ENCODE assay signal across 8 cellular contexts in the genomic region with DNA sequence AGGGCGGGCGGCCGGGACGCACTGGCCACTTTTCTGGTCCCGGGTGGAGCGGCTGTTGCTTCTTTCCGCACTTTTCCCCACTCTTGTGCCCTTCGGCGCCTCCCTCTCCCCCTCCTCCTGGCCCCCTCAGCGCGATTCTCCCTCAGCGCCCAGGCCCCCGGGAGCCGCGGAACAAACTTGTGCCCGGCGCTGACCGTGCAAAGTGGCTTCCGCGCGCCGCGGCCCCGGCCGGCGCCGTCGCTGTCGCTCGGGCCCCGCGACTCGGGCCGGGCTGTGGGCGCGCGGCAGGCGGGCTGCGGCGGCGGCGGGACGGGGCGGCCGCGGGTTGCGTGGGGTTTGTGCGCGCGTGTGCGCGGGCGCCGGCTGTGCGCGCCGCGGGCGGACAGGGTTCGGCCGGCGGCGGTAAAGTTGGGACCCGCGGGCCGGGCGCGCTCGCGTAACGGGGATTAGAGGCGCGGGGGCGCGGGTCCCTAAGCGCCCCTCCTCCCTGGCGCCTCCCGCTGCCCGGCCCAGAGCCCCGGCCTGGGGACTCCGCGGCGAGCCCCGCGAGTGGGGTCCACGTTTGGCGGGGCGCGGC.
DNase-seq lines count a peak whose midpoint lies in the region; ATAC-seq and TF ChIP-seq lines count a peak whose summit lies in the region.

No MANE protein-coding gene starts in this region.

- H3K4me3 ChIP-seq in AG04449 (ENCODE audit: low read depth, low read length) = peak overlapping the region; percentile 83
- peak overlapping the region; percentile 90 for H3K4me3 ChIP-seq in adipocyte (ENCODE audit: low read length)
- peak overlapping the region; percentile 76 for H3K4me3 ChIP-seq in iPS-18a (ENCODE audit: low read length)

- ATAC-seq in GM19324 (IDR thresholded peaks at IDR 0.05; ENCODE audit: low FRiP score, unreplicated experiment) (peak; percentile 27), HG03521 (IDR thresholded peaks at IDR 0.05; ENCODE audit: unreplicated experiment) (peak; percentile 11)

- H3K4me1 ChIP-seq in adipocyte (ENCODE audit: control insufficient read depth, insufficient read depth, low read length) (peaks cover 40% of the 10 kb centered on the region), iPS-18a (ENCODE audit: control insufficient read depth, low read depth, low read length) (peaks cover 7% of the 10 kb centered on the region)

- H3K36me3 ChIP-seq in adipocyte (ENCODE audit: control insufficient read depth, insufficient read depth, low read length, severe bottlenecking) = no peaks in the 10 kb centered on the region
- H3K36me3 ChIP-seq in iPS-18a (ENCODE audit: control insufficient read depth, low read depth, low read length) = no peaks in the 10 kb centered on the region

- H3K9ac ChIP-seq in adipocyte (ENCODE audit: low read length) (peak overlapping the region; percentile 93), iPS-18a (ENCODE audit: low read length) (no peak overlapping the region)

- H3K9me3 ChIP-seq in adipocyte (ENCODE audit: control insufficient read depth, low read length) (no peaks in the 10 kb centered on the region), iPS-18a (ENCODE audit: control insufficient read depth, low read depth, low read length) (no peaks in the 10 kb centered on the region)

- no peak overlapping the region for H3K27ac ChIP-seq in iPS-18a (ENCODE audit: low read length)

- DNase-seq in AG04449 (ENCODE audit: low read depth, low spot score) (no peak), adipocyte (ENCODE audit: low read depth) (peak; percentile 41), NCI-H187 treated with DMSO at 0.1 percent for 48 hours (lab: John Stamatoyannopoulos, UW) (no peak), NCI-H345 treated with DMSO at 0.1 percent for 48 hours (lab: John Stamatoyannopoulos, UW; ENCODE audit: unreplicated experiment) (no peak)
- DNase-seq in stimulated activated CD8-positive, alpha-beta memory T cell treated with anti-CD3 and anti-CD28 coated beads, Interleukin-2, amount 100 ng/mL, for 48 hours (ENCODE audit: low read depth in 2 of 2) = peak; percentile 6 to 9

- CTCF ChIA-PET in AG04449 (lab: Yijun Ruan, JAX) = interaction anchor here (1.7 kb wide), 1 partner anchor 9 kb away, joined by 3 read pairs; no protein-coding TSS in a partner anchor

- H3K27me3 ChIP-seq in adipocyte (replicated peaks; ENCODE audit: control insufficient read depth, insufficient read depth, low read length) (no peaks in the 10 kb centered on the region), iPS-18a (ENCODE audit: control insufficient read depth, insufficient read depth, low read length) (peaks cover 63% of the 10 kb centered on the region)

- POLR2A ChIA-PET in AG04449 (lab: Yijun Ruan, JAX) = no interaction called here

- no peak for TF ChIP-seq CTCF in AG04449 (IDR thresholded peaks at IDR 0.05; ENCODE audit: insufficient read depth, low read length, missing control alignments)

Comparison
In these comparisons a context has a peak if more than half of its experiments do, and no peak if none do; other contexts are left out.
1. DNase-seq: peak in adipocyte (single experiment) and stimulated activated CD8-positive, alpha-beta memory T cell treated with anti-CD3 and anti-CD28 coated beads, Interleukin-2, amount 100 ng/mL, for 48 hours (2 of 2); none in AG04449 (single experiment), NCI-H187 treated with DMSO at 0.1 percent for 48 hours (single experiment) and NCI-H345 treated with DMSO at 0.1 percent for 48 hours (single experiment).
2. Peak in every context shown above with its lines, with median percentiles within 50 percentile points of each other: H3K4me3 ChIP-seq.